13 cellular contexts compared by ENCODE assay signal in the genomic region with DNA sequence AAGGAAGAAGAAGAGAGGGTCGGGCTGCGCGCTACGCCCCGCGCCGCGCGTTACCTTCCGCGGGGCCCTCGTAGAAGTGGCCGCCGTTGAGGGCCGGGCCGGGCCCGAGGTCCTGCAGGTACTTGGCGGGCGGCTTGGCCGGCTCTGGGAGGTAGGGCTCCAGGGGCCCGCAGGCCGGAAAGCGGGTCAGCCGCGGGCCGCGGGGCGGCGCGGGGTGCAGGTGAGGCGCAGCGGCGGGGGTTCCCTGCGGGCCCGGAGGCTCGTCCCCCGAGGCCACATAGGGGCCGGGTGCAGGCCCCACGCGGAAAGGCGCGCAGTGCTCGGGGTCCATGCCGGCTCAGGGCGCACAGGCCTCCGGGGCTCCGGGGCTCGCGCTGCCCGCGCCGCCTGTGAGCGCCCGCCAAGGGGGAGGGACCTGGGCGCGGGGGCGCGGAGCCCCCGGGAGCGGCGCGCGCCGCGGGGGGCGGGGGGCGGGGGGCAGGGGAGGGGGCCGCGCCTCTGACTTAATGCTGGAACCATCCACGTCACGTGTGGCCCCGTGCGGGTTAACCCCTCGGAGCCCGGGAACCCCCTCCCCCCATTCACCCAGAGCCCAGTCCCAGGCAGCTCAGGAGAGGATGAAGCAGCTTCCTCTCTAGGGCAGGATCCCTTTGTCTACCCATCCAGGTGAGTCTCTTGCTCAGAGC. TPM values are rescaled to one million over a fixed set of nuclear protein-coding genes. Genes with fewer than 3 reads are reported as not detected.
DNase-seq lines count a peak whose midpoint lies in the region; ATAC-seq lines count a peak whose summit lies in the region.
"Had no signal": no experiment of that assay in that cellular context is flagged by ENCODE, and none has a peak within 500 bp of the region (broad histone marks: within the 10 kb centered on the region; RNA-seq: fewer than 3 reads in every experiment).

A gene (minus strand): TSS at position 391 of the 686 bp plus-strand sequence. CDS start 60 bp downstream, at position 331.

- peak within 1 kb of the TSS; percentile 8 for H2BK15ac ChIP-seq in neuronal stem cell (ENCODE audit: low read length)

- H3K27me3 ChIP-seq in H7 (ENCODE audit: control insufficient read depth, insufficient read depth, low read length) (peaks cover 92% of the 10 kb centered on the region), right cardiac atrium (ENCODE audit: control insufficient read depth, insufficient read depth) (no peaks in the 10 kb centered on the region), neuronal stem cell (ENCODE audit: control insufficient read depth in 3 of 3, insufficient read depth in 3 of 3, low read depth in 1 of 3, low read length in 3 of 3) (peaks cover 38 to 94% (median 67%) of the 10 kb centered on the region in 3 experiments)

- DNase-seq in H7, result peak; percentile 87
- peak; percentile 53 for DNase-seq in NCI-H69 (lab: John Stamatoyannopoulos, UW)
- DNase-seq in right cardiac atrium, result peak in 1 of 3 donors; percentile 58
- no peak for DNase-seq in neuronal stem cell (ENCODE audit: low spot score)
- no peak for DNase-seq in NCI-H2081 treated with DMSO at 0.1 percent for 48 hours (lab: John Stamatoyannopoulos, UW)
- DNase-seq in activated gamma-delta T cell (lab: John Stamatoyannopoulos, UW), result no peak
- no peak for DNase-seq in glomerular visceral epithelial cell (ENCODE audit: extremely low spot score)
- no peak for DNase-seq in amygdala (lab: John Stamatoyannopoulos, UW)
- DNase-seq: effector CD8-positive, alpha-beta T cell; transverse colon had no signal

- H3K18ac ChIP-seq in neuronal stem cell (ENCODE audit: low read length), result peak within 1 kb of the TSS; percentile 69

- peak within 1 kb of the TSS; percentile 60 for H3K23ac ChIP-seq in neuronal stem cell (ENCODE audit: low read depth, low read length, poor library complexity)

- H3K4ac ChIP-seq in neuronal stem cell (ENCODE audit: low read length), result no peak within 1 kb of the TSS

- H2BK5ac ChIP-seq in neuronal stem cell (ENCODE audit: low read length), result peak within 1 kb of the TSS; percentile 8

- H2AK5ac ChIP-seq in neuronal stem cell (ENCODE audit: low read depth, low read length), result peak within 1 kb of the TSS; percentile 8

- H3K9ac ChIP-seq in neuronal stem cell (ENCODE audit: low read depth, low read length, poor library complexity), result peak within 1 kb of the TSS; percentile 75

- no peak within 1 kb of the TSS for H3K14ac ChIP-seq in neuronal stem cell (ENCODE audit: low read length)

- peak within 1 kb of the TSS; percentile 90 for H3K4me2 ChIP-seq in neuronal stem cell (ENCODE audit: insufficient read depth, low read length, poor library complexity, severe bottlenecking)

- H3K9me3 ChIP-seq in right cardiac atrium (ENCODE audit: control insufficient read depth, low read length) (no peaks in the 10 kb centered on the region), neuronal stem cell (replicated peaks in 1 of 2; ENCODE audit: control insufficient read depth in 2 of 2, insufficient read depth in 1 of 2, low read depth in 1 of 2, low read length in 2 of 2) (peaks cover 4 to 6% of the 10 kb centered on the region in 2 donors)
- H3K9me3 ChIP-seq: prostate gland, transverse colon had no signal

- H3K27ac ChIP-seq in right cardiac atrium (ENCODE audit: low read length) (no peak within 1 kb of the TSS), neuronal stem cell (replicated peaks; ENCODE audit: low read length) (no peak within 1 kb of the TSS)
- H3K27ac ChIP-seq: prostate gland, transverse colon had no signal

- H4K8ac ChIP-seq in neuronal stem cell (ENCODE audit: low read depth, low read length), result no peak within 1 kb of the TSS

- H3K36me3 ChIP-seq in H7 (replicated peaks; ENCODE audit: control insufficient read depth, insufficient read depth, low read length) (no peaks in the 10 kb centered on the region), neuronal stem cell (replicated peaks in 1 of 2; ENCODE audit: control insufficient read depth in 2 of 2, insufficient read depth in 2 of 2, low read length in 2 of 2) (no peaks in the 10 kb centered on the region)
- H3K36me3 ChIP-seq: prostate gland, transverse colon had no signal

- H2AFZ ChIP-seq in neuronal stem cell (ENCODE audit: low read length), result peak within 1 kb of the TSS; percentile 72

- 5% methylated on average over 75 of the region's 75 CpGs for WGBS in right cardiac atrium
- no CpG with 5 or more reads among the region's 75 CpGs for WGBS in neuronal stem cell (ENCODE audit: extremely low coverage in 2 of 2, insufficient read length in 2 of 2, insufficient replicate concordance in 1 of 2), 2 donors

- H2BK12ac ChIP-seq in neuronal stem cell (ENCODE audit: low read length), result no peak within 1 kb of the TSS

- no peak within 1 kb of the TSS for H2BK120ac ChIP-seq in neuronal stem cell (ENCODE audit: low read depth, low read length)

- intact Hi-C loops in right cardiac atrium (cut with DNase I), result no loop called here

- no peaks in the 10 kb centered on the region for H3K4me1 ChIP-seq in right cardiac atrium (ENCODE audit: control insufficient read depth, insufficient read depth, low read length)
- peaks cover 0 to 7% of the 10 kb centered on the region in 2 donors for H3K4me1 ChIP-seq in neuronal stem cell (ENCODE audit: control insufficient read depth in 2 of 2, insufficient read depth in 1 of 2, low read depth in 1 of 2, low read length in 2 of 2)
- H3K4me1 ChIP-seq: prostate gland had no signal

- peak within 1 kb of the TSS; percentile 35 for H3K4me3 ChIP-seq in H7 (ENCODE audit: insufficient read depth, low read depth, low read length)
- peak within 1 kb of the TSS; percentile 40 for H3K4me3 ChIP-seq in right cardiac atrium (ENCODE audit: low read length)
- peak within 1 kb of the TSS in 1 of 2 donors; percentile 63 for H3K4me3 ChIP-seq in neuronal stem cell (ENCODE audit: low read length in 2 of 2)
- H3K4me3 ChIP-seq: prostate gland had no signal

- no peak for ATAC-seq in right cardiac atrium

- H3K79me1 ChIP-seq in neuronal stem cell (ENCODE audit: low read depth, low read length), result no peaks in the 10 kb centered on the region

- no peak within 1 kb of the TSS for H4K91ac ChIP-seq in neuronal stem cell (ENCODE audit: low read depth, low read length, poor library complexity)

RNA-seq across cellular contexts. Expression of the gene that starts here (rescaled TPM):
- 0.35 TPM in 1 of 2 replicates, not detected in the other for total RNA-seq in H7 (2014; rRNA removed; shearing (Covaris generic))
- total RNA-seq in right cardiac atrium, result not detected
- 0.07 TPM for polyA plus RNA-seq in right cardiac atrium
- 0.53 TPM for polyA plus RNA-seq in neuronal stem cell (2013, experiment 1 of 2)
- 0.36 TPM for polyA plus RNA-seq in neuronal stem cell (2013, experiment 2 of 2)
- total RNA-seq: activated naive CD4-positive, alpha-beta T cell treated with anti-CD3 and anti-CD28 coated beads, Interleukin-2, amount 50 U/mL, for 72 hours; RPMI7951; transverse colon had no signal

Comparison
In these comparisons a context has a peak if more than half of its experiments do, and no peak if none do; other contexts are left out.
1. Peak in DNase-seq and H3K4me3 ChIP-seq in H7; RNA of the gene not detected or under 1 TPM.